Comparison of ENCODE assay signal across 10 cellular contexts in genomic region chr14:92459479-92460421, GRCh38. TPM values are rescaled to one million over a fixed set of nuclear protein-coding genes. Genes with fewer than 3 reads are reported as not detected.
DNase-seq lines count a peak whose midpoint lies in the region; ATAC-seq and TF ChIP-seq lines count a peak whose summit lies in the region.
"Had no signal": no experiment of that assay in that cellular context is flagged by ENCODE, and none has a peak within 500 bp of the region (broad histone marks: within the 10 kb centered on the region; RNA-seq: fewer than 3 reads in every experiment).

No MANE protein-coding gene starts in this region.

- intact Hi-C loops in left ventricle myocardium inferior (cut with micrococcal nuclease), result no loop called here

- H3K9me3 Mint-ChIP-seq in progenitor cell of endocrine pancreas (ENCODE audit: low read depth), result no peaks in the 10 kb centered on the region
- H3K9me3 Mint-ChIP-seq: activated naive CD8-positive, alpha-beta T cell treated with anti-CD3 and anti-CD28 coated beads, Interleukin-2, amount 10 ng/mL, durations not matched to agents 7 days and 5 days had no signal

- H3K4me1 Mint-ChIP-seq in progenitor cell of endocrine pancreas (ENCODE audit: low read depth), result no peaks in the 10 kb centered on the region

- H3K27ac ChIP-seq in RWPE2 (ENCODE audit: poor library complexity, severe bottlenecking) (no peak overlapping the region), left ventricle myocardium inferior (replicated peaks) (peak overlapping the region; percentile 92)
- H3K27ac ChIP-seq: epithelial cell of prostate had no signal

- ATAC-seq in RWPE2 (ENCODE audit: low read depth), result peak; percentile 55

- TF ChIP-seq CTCF in GM12873 (IDR thresholded peaks at IDR 0.05; ENCODE audit: insufficient read depth, low read depth, low read length, missing control alignments) (peak; percentile 26), RWPE2 (IDR thresholded peaks at IDR 0.05; ENCODE audit: poor library complexity, severe bottlenecking) (no peak), left ventricle myocardium inferior (IDR thresholded peaks at IDR 0.05; ENCODE audit: borderline replicate concordance) (peak; percentile 40), progenitor cell of endocrine pancreas (IDR thresholded peaks at IDR 0.05; ENCODE audit: unreplicated experiment) (peak; percentile 13), foreskin fibroblast (IDR thresholded peaks at IDR 0.05; ENCODE audit: low read depth, low read length) (no peak)

- no peaks in the 10 kb centered on the region for H3K36me3 Mint-ChIP-seq in progenitor cell of endocrine pancreas (ENCODE audit: insufficient read depth)

- H3K9me3 ChIP-seq in RWPE2 (ENCODE audit: severe bottlenecking), result no peaks in the 10 kb centered on the region
- H3K9me3 ChIP-seq in left ventricle myocardium inferior (replicated peaks), result no peaks in the 10 kb centered on the region

- H3K4me1 ChIP-seq in RWPE2 (ENCODE audit: insufficient read depth, poor library complexity, severe bottlenecking) (peaks cover 10% of the 10 kb centered on the region), left ventricle myocardium inferior (peaks cover 35% of the 10 kb centered on the region)

- peaks cover 10% of the 10 kb centered on the region for H3K27me3 Mint-ChIP-seq in progenitor cell of endocrine pancreas

- H3K27ac Mint-ChIP-seq in progenitor cell of endocrine pancreas, result no peak overlapping the region
- H3K27ac Mint-ChIP-seq: activated naive CD8-positive, alpha-beta T cell treated with anti-CD3 and anti-CD28 coated beads, Interleukin-2, amount 10 ng/mL, durations not matched to agents 7 days and 5 days had no signal

- H3K27me3 ChIP-seq in RWPE2 (ENCODE audit: insufficient read depth, poor library complexity, severe bottlenecking) (no peaks in the 10 kb centered on the region), left ventricle myocardium inferior (ENCODE audit: low read depth) (no peaks in the 10 kb centered on the region)

- DNase-seq in RWPE2 (ENCODE audit: low spot score), result no peak
- peak; percentile 42 for DNase-seq in left ventricle myocardium inferior
- no peak for DNase-seq in progenitor cell of endocrine pancreas (ENCODE audit: low spot score, unreplicated experiment)
- DNase-seq in NCI-H345 (lab: John Stamatoyannopoulos, UW), result no peak
- no peak for DNase-seq in foreskin fibroblast
- no peak for DNase-seq in MV-4-11 (lab: John Stamatoyannopoulos, UW)
- DNase-seq: activated naive CD8-positive, alpha-beta T cell treated with anti-CD3 and anti-CD28 coated beads, Interleukin-2, amount 10 ng/mL, durations not matched to agents 7 days and 5 days; kidney glomerular epithelial cell had no signal

- H3K4me3 Mint-ChIP-seq in progenitor cell of endocrine pancreas (ENCODE audit: low read depth), result no peak overlapping the region
- H3K4me3 Mint-ChIP-seq: activated naive CD8-positive, alpha-beta T cell treated with anti-CD3 and anti-CD28 coated beads, Interleukin-2, amount 10 ng/mL, durations not matched to agents 7 days and 5 days had no signal

- H3K4me3 ChIP-seq in RWPE2 (ENCODE audit: severe bottlenecking) (no peak overlapping the region), left ventricle myocardium inferior (peak overlapping the region; percentile 54), foreskin fibroblast (ENCODE audit: low read depth in 1 of 2, low read length in 2 of 2) (no peak overlapping the region)

- H3K36me3 ChIP-seq in RWPE2 (ENCODE audit: low read depth) (no peaks in the 10 kb centered on the region), left ventricle myocardium inferior (no peaks in the 10 kb centered on the region)

RNA-seq across cellular contexts. Expression of gene RIN3, which starts 53.8 kb away (rescaled TPM):
- total RNA-seq in left ventricle myocardium inferior (13.8 TPM), progenitor cell of endocrine pancreas (6.7 and 6.9 TPM in 2 replicates)

Comparison
In these comparisons a context has a peak if more than half of its experiments do, and no peak if none do; other contexts are left out.
1. CTCF ChIP-seq: peak in GM12873 (single experiment), left ventricle myocardium inferior (single experiment) and progenitor cell of endocrine pancreas (single experiment); none in RWPE2 (single experiment) and foreskin fibroblast (single experiment).